9 cellular contexts compared by ENCODE assay signal in the genomic region with DNA sequence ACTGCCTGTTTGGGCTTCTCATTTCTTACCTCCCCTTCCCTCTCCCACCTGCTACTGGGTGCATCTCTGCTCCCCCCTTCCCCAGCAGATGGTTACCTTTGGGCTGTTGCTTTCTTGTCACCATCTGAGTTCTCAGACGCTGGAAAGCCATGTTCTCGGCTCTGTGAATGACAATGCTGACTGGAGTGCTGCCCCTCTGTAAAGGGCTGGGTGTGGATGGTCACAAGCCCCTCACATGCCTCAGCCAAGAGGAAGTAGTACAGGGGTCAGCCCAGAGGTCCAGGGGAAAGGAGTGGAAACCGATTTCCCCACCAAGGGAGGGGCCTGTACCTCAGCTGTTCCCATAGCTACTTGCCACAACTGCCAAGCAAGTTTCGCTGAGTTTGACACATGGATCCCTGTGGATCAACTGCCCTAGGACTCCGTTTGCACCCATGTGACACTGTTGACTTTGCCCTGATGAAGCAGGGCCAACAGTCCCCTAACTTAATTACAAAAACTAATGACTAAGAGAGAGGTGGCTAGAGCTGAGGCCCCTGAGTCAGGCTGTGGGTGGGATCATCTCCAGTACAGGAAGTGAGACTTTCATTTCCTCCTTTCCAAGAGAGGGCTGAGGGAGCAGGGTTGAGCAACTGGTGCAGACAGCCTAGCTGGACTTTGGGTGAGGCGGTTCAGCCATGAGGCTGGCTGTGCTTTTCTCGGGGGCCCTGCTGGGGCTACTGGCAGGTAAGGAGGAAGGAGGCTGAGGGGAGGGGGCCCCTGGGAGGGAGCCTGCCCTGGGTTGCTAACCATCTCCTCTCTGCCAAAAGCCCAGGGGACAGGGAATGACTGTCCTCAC. TPM values are rescaled to one million over a fixed set of nuclear protein-coding genes. Genes with fewer than 3 reads are reported as not detected.
DNase-seq lines count a peak whose midpoint lies in the region; ATAC-seq and TF ChIP-seq lines count a peak whose summit lies in the region.
"Had no signal": no experiment of that assay in that cellular context is flagged by ENCODE, and none has a peak within 500 bp of the region (broad histone marks: within the 10 kb centered on the region; RNA-seq: fewer than 3 reads in every experiment).

A gene with protein sequence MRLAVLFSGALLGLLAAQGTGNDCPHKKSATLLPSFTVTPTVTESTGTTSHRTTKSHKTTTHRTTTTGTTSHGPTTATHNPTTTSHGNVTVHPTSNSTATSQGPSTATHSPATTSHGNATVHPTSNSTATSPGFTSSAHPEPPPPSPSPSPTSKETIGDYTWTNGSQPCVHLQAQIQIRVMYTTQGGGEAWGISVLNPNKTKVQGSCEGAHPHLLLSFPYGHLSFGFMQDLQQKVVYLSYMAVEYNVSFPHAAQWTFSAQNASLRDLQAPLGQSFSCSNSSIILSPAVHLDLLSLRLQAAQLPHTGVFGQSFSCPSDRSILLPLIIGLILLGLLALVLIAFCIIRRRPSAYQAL (plus strand): TSS at position 638 of the 838 bp plus-strand sequence. CDS start 40 bp downstream, at position 678.

- TF ChIP-seq CTCF in CD8-positive, alpha-beta T cell (IDR thresholded peaks at IDR 0.05): no peak
- no peak for TF ChIP-seq CTCF in endothelial cell (IDR thresholded peaks at IDR 0.05; ENCODE audit: unreplicated experiment)

- intact Hi-C loops in CD8-positive, alpha-beta T cell (cut with DNase I, micrococcal nuclease): no loop called here
- intact Hi-C loops in activated CD4-positive, alpha-beta memory T cell treated with anti-CD3 and anti-CD28 coated beads for 36 hours (cut with micrococcal nuclease): no loop called here

- ATAC-seq in CD8-positive, alpha-beta T cell: peak; percentile 30
- peak; percentile 44 for ATAC-seq in GM21619 (IDR thresholded peaks at IDR 0.05; ENCODE audit: unreplicated experiment)

- H3K4me1 Mint-ChIP-seq in CD8-positive, alpha-beta T cell (ENCODE audit: low read depth): peaks cover 76% of the 10 kb centered on the region
- peaks cover 89% of the 10 kb centered on the region for H3K4me1 Mint-ChIP-seq in activated CD4-positive, alpha-beta memory T cell treated with anti-CD3 and anti-CD28 coated beads for 36 hours (ENCODE audit: low read depth)
- peaks cover 77% of the 10 kb centered on the region for H3K4me1 Mint-ChIP-seq in endothelial cell (ENCODE audit: unreplicated experiment)

- peak within 1 kb of the TSS; percentile 87 for H3K27ac Mint-ChIP-seq in CD8-positive, alpha-beta T cell
- H3K27ac Mint-ChIP-seq in activated CD4-positive, alpha-beta memory T cell treated with anti-CD3 and anti-CD28 coated beads for 36 hours: peak within 1 kb of the TSS; percentile 95
- peak within 1 kb of the TSS; percentile 95 for H3K27ac Mint-ChIP-seq in endothelial cell (ENCODE audit: unreplicated experiment)

- H3K4me3 Mint-ChIP-seq in CD8-positive, alpha-beta T cell: peak within 1 kb of the TSS; percentile 26
- H3K4me3 Mint-ChIP-seq in activated CD4-positive, alpha-beta memory T cell treated with anti-CD3 and anti-CD28 coated beads for 36 hours: peak within 1 kb of the TSS; percentile 67
- H3K4me3 Mint-ChIP-seq in endothelial cell (ENCODE audit: unreplicated experiment): peak within 1 kb of the TSS; percentile 72

- peak in 6 of 7 experiments; percentile 24 to 58 (median 50) for DNase-seq in CD8-positive, alpha-beta T cell
- peak; percentile 79 for DNase-seq in NCI-H226
- DNase-seq in activated CD4-positive, alpha-beta memory T cell treated with anti-CD3 and anti-CD28 coated beads for 36 hours: peak; percentile 88
- no peak for DNase-seq in endothelial cell (ENCODE audit: low spot score)
- peak; percentile 73 for DNase-seq in mucosa of gallbladder (ENCODE audit: low spot score)
- peak; percentile 77 for DNase-seq in stimulated activated naive CD4-positive, alpha-beta T cell treated with Interleukin-2 at 50 U/mL for 16 hours (lab: John Stamatoyannopoulos, UW)
- no peak for DNase-seq in NCI-H187 (lab: John Stamatoyannopoulos, UW)

- no peaks in the 10 kb centered on the region for H3K27me3 ChIP-seq in CD8-positive, alpha-beta T cell (ENCODE audit: insufficient read depth, low read length)

- H3K36me3 ChIP-seq in CD8-positive, alpha-beta T cell (ENCODE audit: insufficient read depth, low read length): peaks cover 46% of the 10 kb centered on the region

- H3K36me3 Mint-ChIP-seq in CD8-positive, alpha-beta T cell: peaks cover 58% of the 10 kb centered on the region
- H3K36me3 Mint-ChIP-seq in activated CD4-positive, alpha-beta memory T cell treated with anti-CD3 and anti-CD28 coated beads for 36 hours: peaks cover 62% of the 10 kb centered on the region
- H3K36me3 Mint-ChIP-seq in endothelial cell (ENCODE audit: low read depth, unreplicated experiment): peaks cover 68% of the 10 kb centered on the region

- H3K27ac ChIP-seq in CD8-positive, alpha-beta T cell (ENCODE audit: low read depth, low read length): no peak within 1 kb of the TSS
- H3K27ac ChIP-seq: VCaP had no signal

- no peak within 1 kb of the TSS for H3K4me3 ChIP-seq in CD8-positive, alpha-beta T cell (ENCODE audit: low read depth, low read length)

- no peaks in the 10 kb centered on the region for H3K9me3 ChIP-seq in CD8-positive, alpha-beta T cell (ENCODE audit: low read length)

- no peaks in the 10 kb centered on the region for H3K9me3 Mint-ChIP-seq in CD8-positive, alpha-beta T cell
- H3K9me3 Mint-ChIP-seq in activated CD4-positive, alpha-beta memory T cell treated with anti-CD3 and anti-CD28 coated beads for 36 hours: no peaks in the 10 kb centered on the region
- H3K9me3 Mint-ChIP-seq in endothelial cell (ENCODE audit: unreplicated experiment): no peaks in the 10 kb centered on the region

- H3K27me3 Mint-ChIP-seq in CD8-positive, alpha-beta T cell (ENCODE audit: low read depth): no peaks in the 10 kb centered on the region
- no peaks in the 10 kb centered on the region for H3K27me3 Mint-ChIP-seq in activated CD4-positive, alpha-beta memory T cell treated with anti-CD3 and anti-CD28 coated beads for 36 hours
- H3K27me3 Mint-ChIP-seq in endothelial cell (ENCODE audit: unreplicated experiment): peaks cover 19% of the 10 kb centered on the region

- POLR2A ChIA-PET in CD8-positive, alpha-beta T cell (lab: Charles Lee): interaction anchor here (0.9 to 2.2 kb wide), 5 partner anchors 10 to 345 kb away, joined by 3 to 7 read pairs (median 3); partner anchors contain the start of genes DVL2 and POLR2A
- POLR2A ChIA-PET in activated CD4-positive, alpha-beta memory T cell treated with anti-CD3 and anti-CD28 coated beads for 36 hours (lab: Charles Lee): interaction anchor here (0.7 to 2.8 kb wide), 6 partner anchors 18 to 345 kb away, joined by 3 to 24 read pairs (median 4); partner anchors contain the start of genes ACAP1, DVL2, FXR2 and NEURL4

- CTCF ChIA-PET in CD8-positive, alpha-beta T cell (lab: Charles Lee): interaction anchor here (1.2 to 3.0 kb wide), 4 partner anchors 10 to 143 kb away, joined by 3 to 12 read pairs (median 9); partner anchors contain the start of genes SENP3, SOX15, TMEM102 and TP53
- CTCF ChIA-PET in activated CD4-positive, alpha-beta memory T cell treated with anti-CD3 and anti-CD28 coated beads for 36 hours (lab: Charles Lee): interaction anchor here (1.0 to 3.1 kb wide), 4 partner anchors 10 to 143 kb away, joined by 3 to 21 read pairs (median 9); partner anchors contain the start of genes SENP3 and SOX15

- H3K4me1 ChIP-seq in CD8-positive, alpha-beta T cell (ENCODE audit: insufficient read depth, low read length): peaks cover 51% of the 10 kb centered on the region

RNA-seq across cellular contexts. Expression of the gene that starts here (rescaled TPM):
- under 1 TPM in 1 of 2 experiments, not detected in 1; 0.62 TPM for total RNA-seq in CD8-positive, alpha-beta T cell
- total RNA-seq in activated CD4-positive, alpha-beta memory T cell treated with anti-CD3 and anti-CD28 coated beads for 36 hours: 10 to 100 TPM; 31.5 to 34.1 TPM
- 1.6 TPM for total RNA-seq in endothelial cell (ENCODE audit: unreplicated experiment)
- total RNA-seq in mucosa of gallbladder: 75.3 TPM

Comparison
In these comparisons a context has a peak if more than half of its experiments do, and no peak if none do; other contexts are left out.
1. RNA of the gene that starts here (total RNA-seq): 75.3 TPM in mucosa of gallbladder (single experiment) and 31.5 to 34.1 TPM in activated CD4-positive, alpha-beta memory T cell treated with anti-CD3 and anti-CD28 coated beads for 36 hours; 1.6 TPM in endothelial cell (single experiment) and 0.62 TPM in CD8-positive, alpha-beta T cell; every median in the first group is over 10 times any median in the second.
2. Peak in DNase-seq and ATAC-seq in CD8-positive, alpha-beta T cell; RNA of the gene not detected or under 1 TPM.
3. DNase-seq: peak in NCI-H226 (single experiment), activated CD4-positive, alpha-beta memory T cell treated with anti-CD3 and anti-CD28 coated beads for 36 hours (single experiment), mucosa of gallbladder (single experiment) and stimulated activated naive CD4-positive, alpha-beta T cell treated with Interleukin-2 at 50 U/mL for 16 hours (single experiment); none in endothelial cell (single experiment) and NCI-H187 (0 of 2).
4. Peak in every context shown above with its lines, with median percentiles within 50 percentile points of each other: H3K27ac Mint-ChIP-seq and H3K4me3 Mint-ChIP-seq.